In the genomic region with DNA sequence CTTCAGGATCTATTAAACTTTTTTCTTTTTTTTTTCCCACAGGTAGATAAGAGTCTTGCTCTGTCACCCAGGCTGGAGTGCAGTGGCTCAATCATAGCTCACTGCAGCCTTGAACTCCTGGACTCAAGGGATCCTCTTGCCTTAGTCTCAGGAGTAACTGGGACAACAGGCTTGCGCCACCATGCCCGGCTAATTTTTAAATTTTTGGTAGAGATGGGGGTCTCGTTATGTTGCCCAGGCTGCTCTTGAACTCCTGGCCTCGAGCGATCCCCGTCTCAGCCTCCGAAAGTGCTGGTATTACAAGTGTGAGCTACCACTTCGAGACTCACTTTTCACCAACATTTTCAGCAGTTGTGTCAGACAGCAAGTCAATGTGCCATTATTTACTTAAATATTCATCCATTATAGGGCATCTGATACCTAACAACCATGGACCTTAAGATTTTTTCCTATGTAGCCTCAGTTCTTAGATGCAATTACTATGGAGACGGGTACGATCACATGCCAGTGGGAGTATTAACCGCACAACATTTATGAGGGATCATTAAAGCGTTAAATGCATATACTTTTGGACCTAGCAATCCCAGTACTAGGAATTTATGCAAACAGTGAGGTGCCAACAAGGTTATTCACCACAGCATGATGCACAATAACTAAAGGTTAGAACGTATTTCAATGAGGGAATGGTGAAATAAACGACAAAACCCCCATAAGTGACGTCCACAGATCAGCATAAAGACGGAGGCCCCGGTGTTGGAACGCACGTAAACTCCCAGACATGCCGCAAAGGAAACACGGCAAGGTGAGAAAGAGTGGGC, we compare ENCODE assay signal across 1 cellular context.
TF ChIP-seq lines count a peak whose summit lies in the region.

No MANE protein-coding gene starts in this region.

TF ChIP-seq in H1, 55 proteins besides CTCF, POLR2A, EP300 and RAD21:
- no peak for TF ChIP-seq SP2 (IDR thresholded peaks at IDR 0.05; ENCODE audit: low read length)
- TF ChIP-seq JUND (IDR thresholded peaks at IDR 0.05; ENCODE audit: low read length), result no peak
- TF ChIP-seq CBX8 (IDR thresholded peaks at IDR 0.05; ENCODE audit: borderline replicate concordance, low read depth, low read length), result no peak
- TF ChIP-seq, protein P1, sequence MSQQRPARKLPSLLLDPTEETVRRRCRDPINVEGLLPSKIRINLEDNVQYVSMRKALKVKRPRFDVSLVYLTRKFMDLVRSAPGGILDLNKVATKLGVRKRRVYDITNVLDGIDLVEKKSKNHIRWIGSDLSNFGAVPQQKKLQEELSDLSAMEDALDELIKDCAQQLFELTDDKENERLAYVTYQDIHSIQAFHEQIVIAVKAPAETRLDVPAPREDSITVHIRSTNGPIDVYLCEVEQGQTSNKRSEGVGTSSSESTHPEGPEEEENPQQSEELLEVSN (IDR thresholded peaks at IDR 0.05), result no peak
- TF ChIP-seq CHD1 (IDR thresholded peaks at IDR 0.05; ENCODE audit: low read depth, low read length), result no peak
- TF ChIP-seq HDAC6 (IDR thresholded peaks at IDR 0.05; ENCODE audit: low read depth, low read length), result no peak
- TF ChIP-seq TAF7 (optimal IDR thresholded peaks at IDR 0.05; ENCODE audit: borderline replicate concordance, low read depth, low read length), result no peak
- TF ChIP-seq EGR1 (IDR thresholded peaks at IDR 0.05; ENCODE audit: borderline replicate concordance, low read depth, low read length), result no peak
- TF ChIP-seq BCL11A (IDR thresholded peaks at IDR 0.05; ENCODE audit: low read depth in 2 of 2, low read length in 2 of 2), result no peak
- no peak for TF ChIP-seq HDAC2 (IDR thresholded peaks at IDR 0.05; ENCODE audit: borderline replicate concordance in 1 of 2, low read depth in 2 of 2, low read length in 2 of 2)
- no peak for TF ChIP-seq KDM4A (IDR thresholded peaks at IDR 0.05; ENCODE audit: low read depth, low read length, severe bottlenecking)
- no peak for TF ChIP-seq ZNF274 (IDR thresholded peaks at IDR 0.05; ENCODE audit: borderline replicate concordance, extremely low read depth, low read length)
- TF ChIP-seq GTF2F1 (IDR thresholded peaks at IDR 0.05; ENCODE audit: borderline replicate concordance, low read depth, low read length), result no peak
- no peak for TF ChIP-seq POLR2AphosphoS5 (IDR thresholded peaks at IDR 0.05; ENCODE audit: low read depth, low read length)
- TF ChIP-seq, protein P2, sequence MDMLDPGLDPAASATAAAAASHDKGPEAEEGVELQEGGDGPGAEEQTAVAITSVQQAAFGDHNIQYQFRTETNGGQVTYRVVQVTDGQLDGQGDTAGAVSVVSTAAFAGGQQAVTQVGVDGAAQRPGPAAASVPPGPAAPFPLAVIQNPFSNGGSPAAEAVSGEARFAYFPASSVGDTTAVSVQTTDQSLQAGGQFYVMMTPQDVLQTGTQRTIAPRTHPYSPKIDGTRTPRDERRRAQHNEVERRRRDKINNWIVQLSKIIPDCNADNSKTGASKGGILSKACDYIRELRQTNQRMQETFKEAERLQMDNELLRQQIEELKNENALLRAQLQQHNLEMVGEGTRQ (IDR thresholded peaks at IDR 0.05; ENCODE audit: low read length), result no peak
- TF ChIP-seq POU5F1 (IDR thresholded peaks at IDR 0.05; ENCODE audit: low read depth, low read length), result no peak
- TF ChIP-seq RFX5 (IDR thresholded peaks at IDR 0.05; ENCODE audit: borderline replicate concordance, low read depth, low read length), result no peak
- no peak for TF ChIP-seq YY1 (IDR thresholded peaks at IDR 0.05; ENCODE audit: low read depth, low read length)
- TF ChIP-seq TAF1 (IDR thresholded peaks at IDR 0.05; ENCODE audit: low read depth, low read length), result no peak
- TF ChIP-seq, protein P3, sequence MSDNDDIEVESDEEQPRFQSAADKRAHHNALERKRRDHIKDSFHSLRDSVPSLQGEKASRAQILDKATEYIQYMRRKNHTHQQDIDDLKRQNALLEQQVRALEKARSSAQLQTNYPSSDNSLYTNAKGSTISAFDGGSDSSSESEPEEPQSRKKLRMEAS (IDR thresholded peaks at IDR 0.05), result no peak
